In genomic region chr11:97498891-97499290, GRCh38 we compare ENCODE assay signal across 39 cellular contexts.
"Had no signal": no experiment of that assay in that cellular context is flagged by ENCODE, and none has a peak within 500 bp of the region (broad histone marks: within the 10 kb centered on the region; RNA-seq: fewer than 3 reads in every experiment).

No MANE protein-coding gene starts in this region.

- H3K27me3 Mint-ChIP-seq: activated CD4-positive, alpha-beta memory T cell treated with anti-CD3 and anti-CD28 coated beads, Interleukin-2, amount 10 ng/mL, durations not matched to agents 7 days and 5 days; activated CD4-positive, alpha-beta T cell treated with anti-CD3 and anti-CD28 coated beads for 36 hours; activated CD4-positive, alpha-beta T cell treated with anti-CD3 and anti-CD28 coated beads, Interleukin-2, amount 10 ng/mL, durations not matched to agents 7 days and 5 days; activated naive CD8-positive, alpha-beta T cell treated with anti-CD3 and anti-CD28 coated beads for 36 hours; activated T-helper 17 cell treated with anti-CD3 and anti-CD28 coated beads, Interleukin-2, amount 50 U/mL, for 72 hours; brain; central memory CD8-positive, alpha-beta T cell had no signal

- H3K27ac ChIP-seq: adrenal gland, cardiac muscle cell, VCaP had no signal

- H3K9me3 ChIP-seq: adrenal gland had no signal

- FAIRE-seq: bronchial epithelial cell, TTC549 had no signal

- H3K4me3 ChIP-seq: adrenal gland, cardiac muscle cell had no signal

- H3K27ac Mint-ChIP-seq: activated CD4-positive, alpha-beta memory T cell treated with anti-CD3 and anti-CD28 coated beads, Interleukin-2, amount 10 ng/mL, durations not matched to agents 7 days and 5 days; activated CD4-positive, alpha-beta T cell treated with anti-CD3 and anti-CD28 coated beads for 36 hours; activated CD4-positive, alpha-beta T cell treated with anti-CD3 and anti-CD28 coated beads, Interleukin-2, amount 10 ng/mL, durations not matched to agents 7 days and 5 days; activated CD8-positive, alpha-beta T cell treated with anti-CD3 and anti-CD28 coated beads, Interleukin-2, amount 10 ng/mL, durations not matched to agents 7 days and 5 days; activated naive CD4-positive, alpha-beta T cell treated with anti-CD3 and anti-CD28 coated beads for 36 hours; activated naive CD4-positive, alpha-beta T cell treated with anti-CD3 and anti-CD28 coated beads, Interleukin-2, amount 50 U/mL, for 72 hours; activated naive CD8-positive, alpha-beta T cell treated with anti-CD3 and anti-CD28 coated beads for 36 hours; activated T-cell treated with anti-CD3 and anti-CD28 coated beads, Interleukin-2, amount 50 U/mL, for 72 hours; activated T-helper 1 cell treated with anti-CD3 and anti-CD28 coated beads, Interleukin-12 subunit alpha, Interleukin-12 subunit beta, Interleukin-2, Interleukin-4 antibody, amounts not matched to agents 30 ng/mL and 10 ng/mL and 1 ng/mL, durations not matched to agents 14 hours and 24 hours and 36 hours; activated T-helper 17 cell treated with anti-CD3 and anti-CD28 coated beads, Interleukin-2, amount 50 U/mL, for 72 hours; brain; T-helper 1 cell treated with Interleukin-12 subunit alpha and Interleukin-12 subunit beta and Interleukin-4 antibody, amounts not matched to agents 30 μg/mL and 1 μg/mL, for 36 hours; T-helper 2 cell treated with Interferon-gamma antibody and Interleukin-4, amounts not matched to agents 5 μg/mL and 100 μg/mL, for 36 hours had no signal

- H3K36me3 ChIP-seq: adrenal gland, cardiac muscle cell had no signal

- H3K4me3 Mint-ChIP-seq: activated CD4-positive, alpha-beta memory T cell treated with anti-CD3 and anti-CD28 coated beads, Interleukin-2, amount 10 ng/mL, durations not matched to agents 7 days and 5 days; activated CD4-positive, alpha-beta T cell treated with anti-CD3 and anti-CD28 coated beads for 36 hours; activated CD4-positive, alpha-beta T cell treated with anti-CD3 and anti-CD28 coated beads, Interleukin-2, amount 10 ng/mL, durations not matched to agents 7 days and 5 days; activated CD8-positive, alpha-beta T cell treated with anti-CD3 and anti-CD28 coated beads, Interleukin-2, amount 10 ng/mL, durations not matched to agents 7 days and 5 days; activated naive CD4-positive, alpha-beta T cell treated with anti-CD3 and anti-CD28 coated beads for 36 hours; activated naive CD8-positive, alpha-beta T cell treated with anti-CD3 and anti-CD28 coated beads for 36 hours; activated T-cell treated with anti-CD3 and anti-CD28 coated beads, Interleukin-2, amount 50 U/mL, for 4 hours; activated T-cell treated with anti-CD3 and anti-CD28 coated beads, Interleukin-2, amount 50 U/mL, for 72 hours; activated T-helper 1 cell treated with anti-CD3 and anti-CD28 coated beads, Interleukin-12 subunit alpha, Interleukin-12 subunit beta, Interleukin-2, Interleukin-4 antibody, amounts not matched to agents 30 ng/mL and 10 ng/mL and 1 ng/mL, durations not matched to agents 14 hours and 24 hours and 36 hours; activated T-helper 17 cell treated with anti-CD3 and anti-CD28 coated beads, Interleukin-2, amount 50 U/mL, for 72 hours; brain; central memory CD8-positive, alpha-beta T cell; T-helper 1 cell treated with Interleukin-12 subunit alpha and Interleukin-12 subunit beta and Interleukin-4 antibody, amounts not matched to agents 30 μg/mL and 1 μg/mL, for 36 hours; T-helper 2 cell treated with Interferon-gamma antibody and Interleukin-4, amounts not matched to agents 5 μg/mL and 100 μg/mL, for 36 hours had no signal

- H3K4me1 Mint-ChIP-seq: activated CD4-positive, alpha-beta memory T cell treated with anti-CD3 and anti-CD28 coated beads, Interleukin-2, amount 10 ng/mL, durations not matched to agents 7 days and 5 days; activated CD4-positive, alpha-beta T cell treated with anti-CD3 and anti-CD28 coated beads for 36 hours; activated CD4-positive, alpha-beta T cell treated with anti-CD3 and anti-CD28 coated beads, Interleukin-2, amount 10 ng/mL, durations not matched to agents 7 days and 5 days; activated naive CD8-positive, alpha-beta T cell treated with anti-CD3 and anti-CD28 coated beads for 36 hours; activated T-helper 17 cell treated with anti-CD3 and anti-CD28 coated beads, Interleukin-2, amount 50 U/mL, for 72 hours; brain; central memory CD8-positive, alpha-beta T cell had no signal

- ATAC-seq: activated CD4-positive, alpha-beta T cell treated with anti-CD3 and anti-CD28 coated beads for 36 hours; activated CD4-positive, CD25-positive, alpha-beta regulatory T cell treated with anti-CD3 and anti-CD28 coated beads, Interleukin-2, amount 50 U/mL, for 24 hours; activated CD8-positive, alpha-beta T cell treated with anti-CD3 and anti-CD28 coated beads, Interleukin-2, amount 10 ng/mL, durations not matched to agents 7 days and 5 days; activated naive CD4-positive, alpha-beta T cell treated with anti-CD3 and anti-CD28 coated beads, Interleukin-2, amount 50 U/mL, for 72 hours; activated T-cell treated with anti-CD3 and anti-CD28 coated beads, Interleukin-2, amount 50 U/mL, for 4 hours; activated T-cell treated with anti-CD3 and anti-CD28 coated beads, Interleukin-2, amount 50 U/mL, for 72 hours; activated T-helper 17 cell treated with anti-CD3 and anti-CD28 coated beads, Interleukin-2, amount 50 U/mL, for 72 hours had no signal

- H3K27me3 ChIP-seq: adrenal gland, cardiac muscle cell had no signal

- H3K4me1 ChIP-seq: adrenal gland had no signal

- H3K36me3 Mint-ChIP-seq: activated naive CD4-positive, alpha-beta T cell treated with anti-CD3 and anti-CD28 coated beads, Interleukin-2, amount 50 U/mL, for 72 hours; activated naive CD8-positive, alpha-beta T cell treated with anti-CD3 and anti-CD28 coated beads for 36 hours; brain had no signal

- DNase-seq: activated CD4-positive, alpha-beta memory T cell treated with anti-CD3 and anti-CD28 coated beads, Interleukin-2, amount 10 ng/mL, durations not matched to agents 7 days and 5 days; activated CD4-positive, alpha-beta T cell treated with anti-CD3 and anti-CD28 coated beads for 1 hour; activated CD4-positive, alpha-beta T cell treated with anti-CD3 and anti-CD28 coated beads for 36 hours; activated CD4-positive, alpha-beta T cell treated with anti-CD3 and anti-CD28 coated beads for 48 hours; activated CD4-positive, alpha-beta T cell treated with anti-CD3 and anti-CD28 coated beads, Interleukin-2, amount 10 ng/mL, durations not matched to agents 7 days and 5 days; activated CD4-positive, alpha-beta T cell treated with anti-CD3 and anti-CD28 coated beads, Interleukin-2, amount 50 U/mL, for 48 hours; activated CD4-positive, CD25-positive, alpha-beta regulatory T cell; activated CD8-positive, alpha-beta memory T cell treated with anti-CD3 and anti-CD28 coated beads, Interleukin-2, amount 50 U/mL, for 4 hours; activated CD8-positive, alpha-beta T cell treated with anti-CD3 and anti-CD28 coated beads, Interleukin-2, amount 10 ng/mL, durations not matched to agents 7 days and 5 days; activated effector memory CD4-positive, alpha-beta T cell treated with anti-CD3 and anti-CD28 coated beads, Interleukin-2, amount 50 U/mL, for 16 hours; activated gamma-delta T cell treated with Interleukin-2 at 50 U/mL for 16 hours; activated naive CD4-positive, alpha-beta T cell; activated naive CD4-positive, alpha-beta T cell treated with anti-CD3 and anti-CD28 coated beads for 36 hours; activated naive CD4-positive, alpha-beta T cell treated with anti-CD3 and anti-CD28 coated beads, Interleukin-2, amount 50 U/mL, for 16 hours; activated naive CD8-positive, alpha-beta T cell treated with anti-CD3 and anti-CD28 coated beads for 36 hours; activated T-cell treated with anti-CD3 and anti-CD28 coated beads for 4 hours; activated T-cell treated with anti-CD3 and anti-CD28 coated beads, Interleukin-2, amount 50 U/mL, for 1 hour; activated T-cell treated with anti-CD3 and anti-CD28 coated beads, Interleukin-2, amount 50 U/mL, for 4 hours; activated T-cell treated with anti-CD3 and anti-CD28 coated beads, Interleukin-2, amount 50 U/mL, for 72 hours; adrenal gland; amniotic stem cell; aorta; caudate nucleus; cerebellar nuclear complex; T-helper 1 cell; T-helper 2 cell; T-helper 9 cell had no signal
